ENCODE assay signal across 15 cellular contexts in the genomic region with DNA sequence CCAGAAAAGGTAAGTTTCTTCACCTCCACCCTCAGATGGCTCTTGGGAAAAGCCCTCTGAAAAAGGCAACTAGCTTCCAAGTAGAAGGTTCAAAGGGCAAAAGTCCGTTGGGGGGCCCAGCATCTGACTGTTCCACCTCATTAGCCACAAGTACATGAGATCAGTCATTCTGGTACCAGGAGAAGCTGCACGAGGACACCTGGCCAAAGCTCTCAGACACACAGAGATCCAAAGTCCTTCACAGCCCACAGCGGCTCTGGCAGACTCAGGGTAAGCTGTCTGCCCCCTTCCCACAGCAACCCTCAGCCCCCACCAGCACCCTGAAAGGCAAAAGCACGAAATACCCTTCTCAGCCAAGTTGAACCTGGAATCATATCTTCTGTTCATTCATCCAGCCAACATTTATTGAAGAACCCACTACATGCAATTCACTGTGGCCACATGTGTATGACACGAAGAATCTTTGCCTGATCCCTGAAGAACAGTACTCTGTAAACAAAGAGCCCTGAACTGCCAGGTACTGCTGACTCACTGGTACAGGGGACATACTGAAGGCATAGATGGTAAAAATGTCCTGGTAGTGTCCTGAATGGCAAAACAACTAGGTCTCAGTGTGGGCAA. TPM values are rescaled to one million over a fixed set of nuclear protein-coding genes. Genes with fewer than 3 reads are reported as not detected.
DNase-seq lines count a peak whose midpoint lies in the region; ATAC-seq, FAIRE-seq and TF ChIP-seq lines count a peak whose summit lies in the region.
"Had no signal": no experiment of that assay in that cellular context is flagged by ENCODE, and none has a peak within 500 bp of the region (broad histone marks: within the 10 kb centered on the region; RNA-seq: fewer than 3 reads in every experiment).

No MANE protein-coding gene starts in this region.

- TF ChIP-seq POLR2A in A549 (IDR thresholded peaks at IDR 0.05; ENCODE audit: low read length) (no peak), GM19193 (IDR thresholded peaks at IDR 0.05; ENCODE audit: extremely low read depth, insufficient read depth, insufficient read length) (peak; percentile 36)

- ATAC-seq in A549 (no peak; a peak in 1 of 6 replicates), HG02884 (IDR thresholded peaks at IDR 0.05; ENCODE audit: unreplicated experiment) (peak; percentile 51), RWPE2 (ENCODE audit: low read depth) (peak; percentile 49; the same call in 2 of the 3 replicates)
- ATAC-seq: activated T-cell treated with anti-CD3 and anti-CD28 coated beads, Interleukin-2, amount 50 U/mL, for 4 hours; left cardiac atrium; naive thymus-derived CD8-positive, alpha-beta T cell had no signal

- no peak for TF ChIP-seq EP300 in A549 (IDR thresholded peaks at IDR 0.05)

- intact Hi-C loops in head of caudate nucleus (cut with DNase I), result no loop called here

- POLR2A ChIA-PET in A549 (lab: Yijun Ruan, JAX), result no interaction called here

- CTCF ChIA-PET in A549 (lab: Yijun Ruan, JAX), result interaction anchor here (0.9 to 1.5 kb wide), 4 partner anchors 15 to 112 kb away, joined by 3 to 4 read pairs (median 4); no protein-coding TSS in a partner anchor

- H3K4me2 ChIP-seq in A549, result peak overlapping the region; percentile 28; the same call in 1 of the 3 replicates
- H3K4me2 ChIP-seq: smooth muscle cell had no signal

- H3K4me1 ChIP-seq in A549, result peaks cover 18% of the 10 kb centered on the region
- H3K4me1 ChIP-seq in RWPE2 (ENCODE audit: insufficient read depth, poor library complexity, severe bottlenecking), result peaks cover 1% of the 10 kb centered on the region

- 24% methylated on average over 4 of the region's 5 CpGs for WGBS in A549 (ENCODE audit: missing lambda C conversion rate)

- H3K27ac ChIP-seq in A549 (peak overlapping the region; percentile 13; a peak in 3 of 6 replicates), RWPE2 (ENCODE audit: poor library complexity, severe bottlenecking) (no peak overlapping the region)

- no peaks in the 10 kb centered on the region for H3K27me3 ChIP-seq in RWPE2 (ENCODE audit: insufficient read depth, poor library complexity, severe bottlenecking)

- no peak for TF ChIP-seq RAD21 in A549 (conservative IDR thresholded peaks at IDR 0.05 in 1 of 2, IDR thresholded peaks at IDR 0.05 in 1 of 2)

- no peaks in the 10 kb centered on the region for H3K36me3 ChIP-seq in RWPE2 (ENCODE audit: low read depth)

- no peak for DNase-seq in A549 (ENCODE audit: low read depth in 1 of 2, low spot score in 1 of 2)
- no peak for DNase-seq in RWPE2 (ENCODE audit: low spot score)
- DNase-seq in head of caudate nucleus, result no peak
- no peak for DNase-seq in stimulated activated CD4-positive, alpha-beta T cell treated with anti-CD3 and anti-CD28 coated beads, Interleukin-12 subunit alpha, Interleukin-12 subunit beta, amount 100 ng/mL, for 4 hours
- DNase-seq in NCI-H1930 (lab: John Stamatoyannopoulos, UW), result no peak
- DNase-seq in kidney glomerular epithelial cell (lab: John Stamatoyannopoulos, UW), result no peak
- DNase-seq: activated T-cell treated with anti-CD3 and anti-CD28 coated beads, Interleukin-2, amount 50 U/mL, for 4 hours; left cardiac atrium; naive thymus-derived CD8-positive, alpha-beta T cell; NCI-H146; NCI-H526 treated with DMSO at 0.1 percent for 48 hours had no signal

- H3K4me3 ChIP-seq in A549 (no peak overlapping the region), RWPE2 (ENCODE audit: severe bottlenecking) (no peak overlapping the region)
- H3K4me3 ChIP-seq: smooth muscle cell had no signal

- FAIRE-seq in A549 (lab: Jason Lieb, UNC), result no peak
- FAIRE-seq: frontal cortex had no signal

- H3K9me3 ChIP-seq in A549, result no peaks in the 10 kb centered on the region
- H3K9me3 ChIP-seq in RWPE2 (ENCODE audit: severe bottlenecking), result no peaks in the 10 kb centered on the region

- TF ChIP-seq CTCF in A549 (IDR thresholded peaks at IDR 0.05) (no peak), RWPE2 (IDR thresholded peaks at IDR 0.05; ENCODE audit: poor library complexity, severe bottlenecking) (no peak)

TF ChIP-seq in A549, 52 proteins besides CTCF, POLR2A, EP300 and RAD21:
- TF ChIP-seq, protein P1, sequence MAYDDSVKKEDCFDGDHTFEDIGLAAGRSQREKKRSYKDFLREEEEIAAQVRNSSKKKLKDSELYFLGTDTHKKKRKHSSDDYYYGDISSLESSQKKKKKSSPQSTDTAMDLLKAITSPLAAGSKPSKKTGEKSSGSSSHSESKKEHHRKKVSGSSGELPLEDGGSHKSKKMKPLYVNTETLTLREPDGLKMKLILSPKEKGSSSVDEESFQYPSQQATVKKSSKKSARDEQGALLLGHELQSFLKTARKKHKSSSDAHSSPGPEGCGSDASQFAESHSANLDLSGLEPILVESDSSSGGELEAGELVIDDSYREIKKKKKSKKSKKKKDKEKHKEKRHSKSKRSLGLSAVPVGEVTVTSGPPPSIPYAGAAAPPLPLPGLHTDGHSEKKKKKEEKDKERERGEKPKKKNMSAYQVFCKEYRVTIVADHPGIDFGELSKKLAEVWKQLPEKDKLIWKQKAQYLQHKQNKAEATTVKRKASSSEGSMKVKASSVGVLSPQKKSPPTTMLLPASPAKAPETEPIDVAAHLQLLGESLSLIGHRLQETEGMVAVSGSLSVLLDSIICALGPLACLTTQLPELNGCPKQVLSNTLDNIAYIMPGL (CRISPR knock-in tag; IDR thresholded peaks at IDR 0.05; ENCODE audit: borderline replicate concordance), result no peak
- no peak for TF ChIP-seq CBX8 (IDR thresholded peaks at IDR 0.05)

RNA-seq across cellular contexts. Expression of a gene that starts 19.0 kb away (rescaled TPM):
- polyA plus RNA-seq in A549 (2011; rRNA removed), result 86.8 and 104 TPM in 2 replicates
- polyA plus RNA-seq in A549 (2012; cell fraction: cytosol; rRNA removed), result 12.2 and 16.5 TPM in 2 replicates
- polyA plus RNA-seq in A549 (2012; cell fraction: nucleus; rRNA removed), result 13.7 and 22.7 TPM in 2 replicates
- polyA plus RNA-seq in A549 (2017; fragmentation: RNase III; extraction: RNeasy Plus Mini Kit Qiagen cat#74134 plus additional on column Dnase treatment), result 30.1 to 44.2 TPM (median 39.8 TPM) in 3 replicates
- 111 and 138 TPM in 2 replicates for polyA minus RNA-seq in A549 (2011; rRNA and poly(A)+ RNA removed)

RNA-seq across cellular contexts. Expression of a gene that starts 29.7 kb away (rescaled TPM):
- polyA plus RNA-seq in A549 (2011; rRNA removed) (199 and 247 TPM in 2 replicates), A549 (2017; fragmentation: RNase III; extraction: RNeasy Plus Mini Kit Qiagen cat#74134 plus additional on column Dnase treatment) (126 to 133 TPM (median 132 TPM) in 3 replicates)
- polyA plus RNA-seq in A549 (2012; cell fraction: cytosol; rRNA removed), result 178 and 242 TPM in 2 replicates
- 207 and 247 TPM in 2 replicates for polyA plus RNA-seq in A549 (2012; cell fraction: nucleus; rRNA removed)
- polyA minus RNA-seq in A549 (2011; rRNA and poly(A)+ RNA removed), result 140 and 154 TPM in 2 replicates

RNA-seq across cellular contexts. Expression of a gene that starts 33.5 kb away (rescaled TPM):
- polyA plus RNA-seq in A549 (2011; rRNA removed) (113 and 116 TPM in 2 replicates), A549 (2017; fragmentation: RNase III; extraction: RNeasy Plus Mini Kit Qiagen cat#74134 plus additional on column Dnase treatment) (172 to 173 TPM (median 172 TPM) in 3 replicates)
- polyA plus RNA-seq in A549 (2012; cell fraction: cytosol; rRNA removed), result 97.7 and 110 TPM in 2 replicates
- 56.3 and 70.8 TPM in 2 replicates for polyA plus RNA-seq in A549 (2012; cell fraction: nucleus; rRNA removed)
- 18.3 and 23.2 TPM in 2 replicates for polyA minus RNA-seq in A549 (2011; rRNA and poly(A)+ RNA removed)

RNA-seq across cellular contexts. Expression of a gene that starts 40.2 kb away (rescaled TPM):
- polyA plus RNA-seq in A549 (2011; rRNA removed) (1.9 and 2.5 TPM in 2 replicates), A549 (2017; fragmentation: RNase III; extraction: RNeasy Plus Mini Kit Qiagen cat#74134 plus additional on column Dnase treatment) (1.1 to 2.0 TPM (median 1.5 TPM) in 3 replicates)
- 1.9 TPM in 2 replicates for polyA plus RNA-seq in A549 (2012; cell fraction: cytosol; rRNA removed)
- 13.2 and 13.8 TPM in 2 replicates for polyA plus RNA-seq in A549 (2012; cell fraction: nucleus; rRNA removed)
- polyA minus RNA-seq in A549 (2011; rRNA and poly(A)+ RNA removed), result 1.7 and 2.3 TPM in 2 replicates
- polyA plus RNA-seq: naive thymus-derived CD8-positive, alpha-beta T cell had no signal

Comparison
In these comparisons a context has a peak if more than half of its experiments do, and no peak if none do; other contexts are left out.
1. ATAC-seq: peak in HG02884 (single experiment) and RWPE2 (single experiment); none in A549 (0 of 2).